ENCODE assay signal across 1 cellular context in the genomic region with DNA sequence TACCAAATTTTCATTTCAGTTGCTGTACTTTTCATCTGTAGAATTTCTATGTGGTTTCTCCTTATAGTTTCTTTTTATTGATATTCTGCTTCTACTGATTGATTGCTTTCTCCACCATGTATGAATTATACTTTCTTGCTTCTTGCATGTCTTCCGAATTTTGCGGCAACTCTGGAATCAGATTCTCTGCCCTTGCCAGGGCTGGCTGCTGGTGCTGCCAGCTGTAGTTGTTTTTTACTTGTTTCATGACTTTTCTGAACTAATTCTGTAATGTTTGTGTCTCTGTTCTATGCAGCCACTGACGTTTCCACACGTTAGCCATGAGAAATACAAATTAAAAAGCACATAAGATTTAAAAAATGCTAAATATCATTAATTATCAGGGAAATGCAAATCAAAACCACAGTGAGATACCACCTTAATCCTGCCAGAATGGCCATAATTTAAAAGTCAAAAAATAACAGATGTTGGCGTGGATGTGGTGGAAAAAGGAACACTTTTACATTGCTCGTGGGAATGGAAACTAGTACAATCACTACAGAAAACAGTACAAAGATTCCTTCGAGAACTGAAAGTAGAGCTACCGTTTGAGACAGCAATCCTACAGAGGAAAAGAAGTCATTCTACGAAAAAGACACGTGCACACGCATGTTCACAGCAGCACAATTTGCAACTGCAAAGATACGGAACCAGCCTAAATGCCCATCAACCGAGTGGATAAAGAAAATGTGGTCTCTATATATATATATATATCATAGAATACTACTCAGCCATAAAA.
TF ChIP-seq lines count a peak whose summit lies in the region.

No MANE protein-coding gene starts in this region.

TF ChIP-seq in GM12878, 131 proteins besides CTCF, POLR2A, EP300 and RAD21 (continued from another document and continues in another):
- TF ChIP-seq ZBTB11 (CRISPR knock-in tag; IDR thresholded peaks at IDR 0.05) (no peak), RELB (IDR thresholded peaks at IDR 0.05; ENCODE audit: low read depth) (no peak), FOXK2 (IDR thresholded peaks at IDR 0.05) (no peak), WRNIP1 (IDR thresholded peaks at IDR 0.05; ENCODE audit: borderline replicate concordance, low read depth, low read length) (no peak), E2F4 (IDR thresholded peaks at IDR 0.05; ENCODE audit: low read depth, low read length) (no peak), MTA2 (IDR thresholded peaks at IDR 0.05; ENCODE audit: low read depth) (peak; percentile 74), CEBPB (IDR thresholded peaks at IDR 0.05; ENCODE audit: borderline replicate concordance in 1 of 2, low read depth in 2 of 2, low read length in 2 of 2) (no peak), HCFC1 (IDR thresholded peaks at IDR 0.05; ENCODE audit: low read length) (no peak), FOS (IDR thresholded peaks at IDR 0.05; ENCODE audit: borderline replicate concordance, extremely low read depth, insufficient read length) (no peak), ZNF622 (IDR thresholded peaks at IDR 0.05) (no peak), SPI1 (IDR thresholded peaks at IDR 0.05; ENCODE audit: borderline replicate concordance, insufficient read depth, low read depth, low read length) (peak; percentile 17; the same call in 1 of the 2 replicates), POLR2AphosphoS2 (IDR thresholded peaks at IDR 0.05; ENCODE audit: low read depth, low read length) (no peak), TCF7 (IDR thresholded peaks at IDR 0.05; ENCODE audit: borderline replicate concordance) (no peak), RFX5 (IDR thresholded peaks at IDR 0.05; ENCODE audit: low read depth, low read length) (no peak), SREBF2 (IDR thresholded peaks at IDR 0.05; ENCODE audit: low read length) (no peak), CREM (IDR thresholded peaks at IDR 0.05; ENCODE audit: low read depth) (no peak), IKZF2 (IDR thresholded peaks at IDR 0.05) (peak; percentile 72; a peak in 3 of 4 replicates), JUND (IDR thresholded peaks at IDR 0.05; ENCODE audit: low read depth, low read length) (no peak), E4F1 (IDR thresholded peaks at IDR 0.05; ENCODE audit: borderline replicate concordance, partially characterized antibody) (no peak), BACH1 (IDR thresholded peaks at IDR 0.05; ENCODE audit: borderline replicate concordance) (no peak), MAX (IDR thresholded peaks at IDR 0.05; ENCODE audit: low read depth, low read length) (no peak), CREB1 (IDR thresholded peaks at IDR 0.05; ENCODE audit: low read depth) (no peak), PML (IDR thresholded peaks at IDR 0.05; ENCODE audit: low read length) (no peak), ZBTB4 (CRISPR knock-in tag; IDR thresholded peaks at IDR 0.05) (no peak), EZH2 (IDR thresholded peaks at IDR 0.05; ENCODE audit: borderline replicate concordance, control insufficient read depth, low read depth, low read length) (no peak)
- TF ChIP-seq, protein P1, sequence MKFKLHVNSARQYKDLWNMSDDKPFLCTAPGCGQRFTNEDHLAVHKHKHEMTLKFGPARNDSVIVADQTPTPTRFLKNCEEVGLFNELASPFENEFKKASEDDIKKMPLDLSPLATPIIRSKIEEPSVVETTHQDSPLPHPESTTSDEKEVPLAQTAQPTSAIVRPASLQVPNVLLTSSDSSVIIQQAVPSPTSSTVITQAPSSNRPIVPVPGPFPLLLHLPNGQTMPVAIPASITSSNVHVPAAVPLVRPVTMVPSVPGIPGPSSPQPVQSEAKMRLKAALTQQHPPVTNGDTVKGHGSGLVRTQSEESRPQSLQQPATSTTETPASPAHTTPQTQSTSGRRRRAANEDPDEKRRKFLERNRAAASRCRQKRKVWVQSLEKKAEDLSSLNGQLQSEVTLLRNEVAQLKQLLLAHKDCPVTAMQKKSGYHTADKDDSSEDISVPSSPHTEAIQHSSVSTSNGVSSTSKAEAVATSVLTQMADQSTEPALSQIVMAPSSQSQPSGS (IDR thresholded peaks at IDR 0.05; ENCODE audit: low read length) = peak; percentile 39; the same call in 1 of the 2 replicates
- TF ChIP-seq, protein P2, sequence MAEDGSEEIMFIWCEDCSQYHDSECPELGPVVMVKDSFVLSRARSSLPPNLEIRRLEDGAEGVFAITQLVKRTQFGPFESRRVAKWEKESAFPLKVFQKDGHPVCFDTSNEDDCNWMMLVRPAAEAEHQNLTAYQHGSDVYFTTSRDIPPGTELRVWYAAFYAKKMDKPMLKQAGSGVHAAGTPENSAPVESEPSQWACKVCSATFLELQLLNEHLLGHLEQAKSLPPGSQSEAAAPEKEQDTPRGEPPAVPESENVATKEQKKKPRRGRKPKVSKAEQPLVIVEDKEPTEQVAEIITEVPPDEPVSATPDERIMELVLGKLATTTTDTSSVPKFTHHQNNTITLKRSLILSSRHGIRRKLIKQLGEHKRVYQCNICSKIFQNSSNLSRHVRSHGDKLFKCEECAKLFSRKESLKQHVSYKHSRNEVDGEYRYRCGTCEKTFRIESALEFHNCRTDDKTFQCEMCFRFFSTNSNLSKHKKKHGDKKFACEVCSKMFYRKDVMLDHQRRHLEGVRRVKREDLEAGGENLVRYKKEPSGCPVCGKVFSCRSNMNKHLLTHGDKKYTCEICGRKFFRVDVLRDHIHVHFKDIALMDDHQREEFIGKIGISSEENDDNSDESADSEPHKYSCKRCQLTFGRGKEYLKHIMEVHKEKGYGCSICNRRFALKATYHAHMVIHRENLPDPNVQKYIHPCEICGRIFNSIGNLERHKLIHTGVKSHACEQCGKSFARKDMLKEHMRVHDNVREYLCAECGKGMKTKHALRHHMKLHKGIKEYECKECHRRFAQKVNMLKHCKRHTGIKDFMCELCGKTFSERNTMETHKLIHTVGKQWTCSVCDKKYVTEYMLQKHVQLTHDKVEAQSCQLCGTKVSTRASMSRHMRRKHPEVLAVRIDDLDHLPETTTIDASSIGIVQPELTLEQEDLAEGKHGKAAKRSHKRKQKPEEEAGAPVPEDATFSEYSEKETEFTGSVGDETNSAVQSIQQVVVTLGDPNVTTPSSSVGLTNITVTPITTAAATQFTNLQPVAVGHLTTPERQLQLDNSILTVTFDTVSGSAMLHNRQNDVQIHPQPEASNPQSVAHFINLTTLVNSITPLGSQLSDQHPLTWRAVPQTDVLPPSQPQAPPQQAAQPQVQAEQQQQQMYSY (CRISPR knock-in tag; IDR thresholded peaks at IDR 0.05) = no peak
- TF ChIP-seq, protein P3, sequence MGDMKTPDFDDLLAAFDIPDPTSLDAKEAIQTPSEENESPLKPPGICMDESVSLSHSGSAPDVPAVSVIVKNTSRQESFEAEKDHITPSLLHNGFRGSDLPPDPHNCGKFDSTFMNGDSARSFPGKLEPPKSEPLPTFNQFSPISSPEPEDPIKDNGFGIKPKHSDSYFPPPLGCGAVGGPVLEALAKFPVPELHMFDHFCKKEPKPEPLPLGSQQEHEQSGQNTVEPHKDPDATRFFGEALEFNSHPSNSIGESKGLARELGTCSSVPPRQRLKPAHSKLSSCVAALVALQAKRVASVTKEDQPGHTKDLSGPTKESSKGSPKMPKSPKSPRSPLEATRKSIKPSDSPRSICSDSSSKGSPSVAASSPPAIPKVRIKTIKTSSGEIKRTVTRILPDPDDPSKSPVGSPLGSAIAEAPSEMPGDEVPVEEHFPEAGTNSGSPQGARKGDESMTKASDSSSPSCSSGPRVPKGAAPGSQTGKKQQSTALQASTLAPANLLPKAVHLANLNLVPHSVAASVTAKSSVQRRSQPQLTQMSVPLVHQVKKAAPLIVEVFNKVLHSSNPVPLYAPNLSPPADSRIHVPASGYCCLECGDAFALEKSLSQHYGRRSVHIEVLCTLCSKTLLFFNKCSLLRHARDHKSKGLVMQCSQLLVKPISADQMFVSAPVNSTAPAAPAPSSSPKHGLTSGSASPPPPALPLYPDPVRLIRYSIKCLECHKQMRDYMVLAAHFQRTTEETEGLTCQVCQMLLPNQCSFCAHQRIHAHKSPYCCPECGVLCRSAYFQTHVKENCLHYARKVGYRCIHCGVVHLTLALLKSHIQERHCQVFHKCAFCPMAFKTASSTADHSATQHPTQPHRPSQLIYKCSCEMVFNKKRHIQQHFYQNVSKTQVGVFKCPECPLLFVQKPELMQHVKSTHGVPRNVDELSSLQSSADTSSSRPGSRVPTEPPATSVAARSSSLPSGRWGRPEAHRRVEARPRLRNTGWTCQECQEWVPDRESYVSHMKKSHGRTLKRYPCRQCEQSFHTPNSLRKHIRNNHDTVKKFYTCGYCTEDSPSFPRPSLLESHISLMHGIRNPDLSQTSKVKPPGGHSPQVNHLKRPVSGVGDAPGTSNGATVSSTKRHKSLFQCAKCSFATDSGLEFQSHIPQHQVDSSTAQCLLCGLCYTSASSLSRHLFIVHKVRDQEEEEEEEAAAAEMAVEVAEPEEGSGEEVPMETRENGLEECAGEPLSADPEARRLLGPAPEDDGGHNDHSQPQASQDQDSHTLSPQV (IDR thresholded peaks at IDR 0.05) = no peak; the same call in 1 of the 2 replicates
